ENCODE assay signal across 10 cellular contexts in the genomic region with DNA sequence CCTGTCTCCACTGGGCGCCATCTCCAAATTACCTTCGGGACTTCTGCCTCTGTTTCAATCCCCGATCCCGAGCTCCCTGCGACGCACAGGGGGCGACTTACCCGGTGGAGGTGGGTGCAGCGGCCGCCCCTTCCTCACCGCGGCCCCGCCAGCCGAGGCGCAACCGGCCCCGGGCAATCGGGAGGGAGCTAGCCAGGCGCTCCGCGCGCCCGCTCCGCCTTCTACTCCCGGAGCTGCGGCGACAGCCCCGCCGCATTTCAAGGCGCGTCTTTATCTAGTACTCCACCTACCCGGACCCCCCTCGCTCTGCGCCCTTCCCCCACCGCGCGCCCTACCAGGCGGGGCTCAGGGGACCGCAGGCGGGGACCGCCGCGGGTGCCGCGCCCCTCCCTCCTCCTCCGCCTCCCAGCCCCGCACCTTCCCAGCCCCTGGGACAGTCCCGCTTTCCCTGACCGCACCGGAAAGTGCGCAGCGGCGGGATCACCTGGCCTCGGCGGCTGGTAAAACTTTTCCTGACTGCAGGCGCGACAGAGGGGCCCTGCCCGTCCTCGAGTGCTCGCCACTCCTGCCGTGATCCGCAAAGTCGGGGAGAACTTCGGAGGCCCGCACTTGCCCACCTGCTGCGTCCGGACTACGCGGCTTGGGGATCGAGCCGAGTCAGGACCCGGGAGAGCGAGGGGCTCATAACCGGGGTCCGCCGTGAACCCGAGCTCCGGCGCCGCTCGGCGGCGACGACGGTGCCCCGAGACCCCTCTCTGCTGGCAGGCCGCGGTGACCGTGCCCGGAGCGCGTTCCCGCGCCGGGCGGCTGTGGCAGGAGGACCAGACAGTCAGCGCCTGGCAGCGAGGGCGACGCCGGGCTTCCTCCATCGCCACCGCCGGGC. TPM values are rescaled to one million over a fixed set of nuclear protein-coding genes. Genes with fewer than 3 reads are reported as not detected.
DNase-seq lines count a peak whose midpoint lies in the region; ATAC-seq and TF ChIP-seq lines count a peak whose summit lies in the region.
"Had no signal": no experiment of that assay in that cellular context is flagged by ENCODE, and none has a peak within 500 bp of the region (broad histone marks: within the 10 kb centered on the region; RNA-seq: fewer than 3 reads in every experiment).

No MANE protein-coding gene starts in this region.

- BruUV-seq in IMR-90 (replicated peaks; lab: Mats Ljungman, UMichigan) = no TSS peak

- H3K27ac ChIP-seq in IMR-90 (ENCODE audit: insufficient read depth, low read length) (no peak overlapping the region), neural cell (ENCODE audit: low read length) (no peak overlapping the region), brain microvascular endothelial cell (no peak overlapping the region)

- H3K4me3 ChIP-seq in IMR-90 (ENCODE audit: insufficient read depth, low read depth, low read length) (no peak overlapping the region), neural cell (ENCODE audit: low read length) (peak overlapping the region; percentile 62), brain microvascular endothelial cell (ENCODE audit: low read depth, low read length) (no peak overlapping the region)

- H4K20me1 ChIP-seq in IMR-90 (ENCODE audit: insufficient read depth, low read length) = no peaks in the 10 kb centered on the region
- H4K20me1 ChIP-seq in neural cell (ENCODE audit: insufficient read depth) = no peaks in the 10 kb centered on the region

- dilution Hi-C loops in IMR-90 (cut with HindIII; ENCODE audit: low sequenced_read_pairs, unreplicated experiment) = no loop called here

- peak overlapping the region; percentile 33 for H2AFZ ChIP-seq in IMR-90 (replicated peaks; ENCODE audit: low read length, poor library complexity)
- H2AFZ ChIP-seq in neural cell (ENCODE audit: low read depth, low read length) = no peak overlapping the region

- no peaks in the 10 kb centered on the region; the same call in 1 of the 2 replicates for H3K4me1 ChIP-seq in ES-I3 (ENCODE audit: insufficient read depth, low read length)
- H3K4me1 ChIP-seq in IMR-90 (ENCODE audit: control insufficient read depth, insufficient read depth, low read length) = no peaks in the 10 kb centered on the region

- H2AK9ac ChIP-seq in IMR-90 (replicated peaks; ENCODE audit: low read depth, low read length, poor library complexity) = no peak overlapping the region

- no peak for TF ChIP-seq EP300 in neural cell (conservative IDR thresholded peaks at IDR 0.05; ENCODE audit: poor library complexity, severe bottlenecking)

- H3K79me1 ChIP-seq in IMR-90 (ENCODE audit: low read depth in 1 of 2, low read length in 2 of 2) = no peaks in the 10 kb centered on the region

- H3K36me3 ChIP-seq in ES-I3 (ENCODE audit: insufficient read depth, low read length) (no peaks in the 10 kb centered on the region), IMR-90 (ENCODE audit: control insufficient read depth, insufficient read depth, low read length) (no peaks in the 10 kb centered on the region), neural cell (ENCODE audit: insufficient read depth, low read length) (no peaks in the 10 kb centered on the region), brain microvascular endothelial cell (replicated peaks) (no peaks in the 10 kb centered on the region)

- no peak overlapping the region for H3K14ac ChIP-seq in IMR-90 (replicated peaks; ENCODE audit: low read depth, low read length)

- no peak overlapping the region for H2AK5ac ChIP-seq in IMR-90 (ENCODE audit: low read depth, low read length)

- peaks cover 78% of the 10 kb centered on the region for H3K27me3 ChIP-seq in IMR-90 (ENCODE audit: control insufficient read depth, insufficient read depth, low read length)
- peaks cover 99% of the 10 kb centered on the region for H3K27me3 ChIP-seq in neural cell (ENCODE audit: insufficient read depth, low read depth, low read length)
- peaks cover 80% of the 10 kb centered on the region for H3K27me3 ChIP-seq in brain microvascular endothelial cell (replicated peaks)

- no peaks in the 10 kb centered on the region for H3K9me2 ChIP-seq in neural cell (ENCODE audit: insufficient read depth, low read length)

- H3K4ac ChIP-seq in IMR-90 (ENCODE audit: low read depth, low read length) = no peak overlapping the region

- H3K9me1 ChIP-seq in IMR-90 (ENCODE audit: insufficient read depth, low read length) = no peaks in the 10 kb centered on the region

- peaks cover 3% of the 10 kb centered on the region; the same call in 1 of the 2 replicates for H3K9me3 ChIP-seq in ES-I3 (ENCODE audit: control insufficient read depth, insufficient read depth, low read length)
- 0 out of 2 replicates have a peak, but pooled peaks cover 2% of the 10 kb centered on the region for H3K9me3 ChIP-seq in IMR-90 (ENCODE audit: control insufficient read depth, insufficient read depth, low read length)
- H3K9me3 ChIP-seq in neural cell (ENCODE audit: low read length) = peaks cover 5% of the 10 kb centered on the region

- ATAC-seq in IMR-90 (ENCODE audit: low read depth) = no peak
- ATAC-seq in activated CD4-positive, CD25-positive, alpha-beta regulatory T cell treated with anti-CD3 and anti-CD28 coated beads, Interleukin-2, amount 50 U/mL, for 24 hours = no peak

- no peak overlapping the region for H3K23ac ChIP-seq in IMR-90 (ENCODE audit: low read depth, low read length)

- 1% methylated on average over 63 of the region's 104 CpGs; no CpG with 5 or more reads in 1 of the 2 experiments for WGBS in IMR-90 (ENCODE audit: extremely low coverage in 2 of 2, insufficient read length in 1 of 2), 2 experiments

- in situ Hi-C loops in IMR-90 (cut with MboI; ENCODE audit: low sequenced_read_pairs) (no loop called here), brain microvascular endothelial cell (cut with HindIII; ENCODE audit: low pct_ligation_motif_present, low sequenced_read_pairs) (no loop called here)

- no peak overlapping the region for H2BK5ac ChIP-seq in IMR-90 (ENCODE audit: low read depth, low read length, poor library complexity, severe bottlenecking)

- H3K4me2 ChIP-seq in IMR-90 (ENCODE audit: low read depth, low read length) = no peak overlapping the region
- H3K4me2 ChIP-seq in neural cell (ENCODE audit: low read length) = no peak overlapping the region

- TF ChIP-seq CTCF in IMR-90 (conservative IDR thresholded peaks at IDR 0.05; ENCODE audit: low read depth, low read length) (no peak), neural cell (IDR thresholded peaks at IDR 0.05; ENCODE audit: poor library complexity, severe bottlenecking) (no peak), brain microvascular endothelial cell (IDR thresholded peaks at IDR 0.05; ENCODE audit: low read depth, low read length, missing control alignments) (no peak)

- H2BK15ac ChIP-seq in IMR-90 (ENCODE audit: low read depth, low read length) = no peak overlapping the region

- H3F3A ChIP-seq in neural cell (ENCODE audit: insufficient read depth, low read length, poor library complexity, severe bottlenecking) = no peaks in the 10 kb centered on the region

- H3K9ac ChIP-seq in ES-I3 (ENCODE audit: low read depth, low read length) (peak overlapping the region; percentile 43; the same call in 1 of the 2 replicates), IMR-90 (ENCODE audit: low read depth, low read length) (no peak overlapping the region), neural cell (ENCODE audit: low read length) (no peak overlapping the region)

- no peak overlapping the region for H4K5ac ChIP-seq in IMR-90 (ENCODE audit: low read depth, low read length)

- DNase-seq in IMR-90 = no peak
- peak; percentile 62 for DNase-seq in ecto neural progenitor cell (ENCODE audit: low spot score)
- no peak for DNase-seq in brain microvascular endothelial cell
- DNase-seq in stimulated activated CD4-positive, alpha-beta T cell treated with anti-CD3 and anti-CD28 coated beads, Interleukin-4, amount 100 ng/mL, for 4 hours = no peak
- DNase-seq in SW480 (ENCODE audit: low spot score) = no peak
- DNase-seq: aorta had no signal

- no peak overlapping the region for H3K18ac ChIP-seq in IMR-90 (ENCODE audit: low read depth, low read length)

- no peak for TF ChIP-seq RAD21 in IMR-90 (IDR thresholded peaks at IDR 0.05; ENCODE audit: low read length)
- TF ChIP-seq RAD21 in neural cell (conservative IDR thresholded peaks at IDR 0.05) = no peak

- no peak overlapping the region for H4K91ac ChIP-seq in IMR-90 (ENCODE audit: insufficient read depth, low read depth, low read length)

- H3K56ac ChIP-seq in IMR-90 (ENCODE audit: extremely low read depth, insufficient read depth, low read length) = no peak overlapping the region

- no peaks in the 10 kb centered on the region for H3K79me2 ChIP-seq in neural cell (replicated peaks; ENCODE audit: insufficient read depth, low read length)

- CTCF ChIA-PET in IMR-90 (lab: Yijun Ruan, JAX) = no interaction called here

- H2BK120ac ChIP-seq in IMR-90 (ENCODE audit: low read depth, low read length) = no peak overlapping the region

- no peak overlapping the region for H2BK20ac ChIP-seq in IMR-90 (ENCODE audit: low read depth, low read length)

- POLR2A ChIA-PET in IMR-90 (lab: Charles Lee; ENCODE audit: unreplicated experiment) = no interaction called here

- H4K8ac ChIP-seq in IMR-90 (ENCODE audit: low read depth in 2 of 2, low read length in 2 of 2) = no peak overlapping the region

- intact Hi-C loops in IMR-90 (cut with micrococcal nuclease) = no loop called here

- TF ChIP-seq POLR2A in IMR-90 (IDR thresholded peaks at IDR 0.05; ENCODE audit: low read depth, low read length) = no peak

TF ChIP-seq in IMR-90, 13 proteins besides CTCF, POLR2A, EP300 and RAD21:
- TF ChIP-seq SMC3 (IDR thresholded peaks at IDR 0.05; ENCODE audit: low read depth, low read length) = no peak
- TF ChIP-seq RCOR1 (IDR thresholded peaks at IDR 0.05; ENCODE audit: insufficient replicate concordance, low read length) = no peak
- no peak for TF ChIP-seq FOS (IDR thresholded peaks at IDR 0.05; ENCODE audit: low read depth, low read length)

TF ChIP-seq in neural cell, 6 proteins besides CTCF, POLR2A, EP300 and RAD21:
- TF ChIP-seq EZH2 (IDR thresholded peaks at IDR 0.05; ENCODE audit: borderline replicate concordance, insufficient read depth, low read length, poor library complexity, severe bottlenecking) = peak; percentile 48
- TF ChIP-seq POLR2AphosphoS5 (IDR thresholded peaks at IDR 0.05) = no peak

RNA-seq across cellular contexts. Expression of a gene that starts 8.0 kb away (rescaled TPM):
- not detected in 2 replicates for total RNA-seq in IMR-90 (2012; rRNA removed)
- not detected in 2 replicates for polyA plus RNA-seq in IMR-90 (2012; rRNA removed)
- not detected in 2 replicates for polyA plus RNA-seq in IMR-90 (2012; cell fraction: cytosol; rRNA removed)
- not detected in 2 replicates for polyA plus RNA-seq in IMR-90 (2012; cell fraction: nucleus; rRNA removed; ENCODE audit: low replicate concordance)
- polyA plus RNA-seq in neural cell = not detected in 2 replicates
- polyA minus RNA-seq in neural cell = not detected in 2 replicates
- total RNA-seq: aorta, mesenteric fat pad had no signal
